In the genomic region with DNA sequence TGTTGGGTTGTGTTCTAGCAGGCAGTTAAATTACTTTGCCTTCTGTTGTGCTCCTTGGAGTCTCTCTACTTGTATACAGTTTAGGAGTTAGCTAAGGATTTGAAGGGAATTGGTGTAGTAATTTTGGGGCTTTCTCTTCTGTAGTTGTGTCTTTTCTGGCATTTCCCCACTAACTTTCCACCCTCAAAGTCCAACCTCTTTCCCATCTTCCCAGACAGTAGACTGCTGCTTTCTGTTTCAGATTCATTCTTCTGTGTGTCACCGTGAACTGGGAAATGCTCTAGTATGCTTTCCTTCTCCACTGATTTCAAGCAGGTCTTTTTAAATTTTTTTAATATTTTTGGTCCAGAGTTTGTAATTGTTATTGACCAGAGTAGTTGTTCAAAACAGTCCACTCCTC, we compare ENCODE assay signal across 20 cellular contexts. TPM values are rescaled to one million over a fixed set of nuclear protein-coding genes. Genes with fewer than 3 reads are reported as not detected.
"Had no signal": no experiment of that assay in that cellular context is flagged by ENCODE, and none has a peak within 500 bp of the region (broad histone marks: within the 10 kb centered on the region; RNA-seq: fewer than 3 reads in every experiment).

No MANE protein-coding gene starts in this region.

- ATAC-seq: activated T-cell treated with anti-CD3 and anti-CD28 coated beads, Interleukin-2, amount 50 U/mL, for 72 hours; body of pancreas; mucosa of descending colon; natural killer cell; stimulated activated naive CD8-positive, alpha-beta T cell treated with anti-CD3 and anti-CD28 coated beads, Interleukin-15, amount 100 ng/mL, for 72 hours had no signal

- H3K4me3 ChIP-seq: body of pancreas, hepatocyte, mucosa of descending colon, right atrium auricular region, tibial nerve had no signal

- H3K27me3 ChIP-seq: body of pancreas, hepatocyte, right atrium auricular region, tibial nerve had no signal

- H2AFZ ChIP-seq: hepatocyte had no signal

- H3K9me3 ChIP-seq: body of pancreas, mucosa of descending colon, right atrium auricular region, tibial nerve had no signal

- H3K27ac ChIP-seq: body of pancreas, hepatocyte had no signal

- H3K36me3 ChIP-seq: right atrium auricular region, tibial nerve had no signal

- H3K4me2 ChIP-seq: hepatocyte had no signal

- DNase-seq: activated B cell treated with CpG ODN at 0.5 μM for 24 hours; activated CD4-positive, alpha-beta T cell treated with anti-CD3 and anti-CD28 coated beads, Interleukin-2, amount 10 ng/mL, durations not matched to agents 7 days and 5 days; activated CD8-positive, alpha-beta memory T cell treated with anti-CD3 and anti-CD28 coated beads, Interleukin-2, amount 50 U/mL, for 48 hours; activated gamma-delta T cell; activated T-cell treated with anti-CD3 and anti-CD28 coated beads, Interleukin-2, amount 50 U/mL, for 72 hours; amniotic stem cell; body of pancreas; central memory CD4-positive, alpha-beta T cell; cortex of kidney; effector CD8-positive, alpha-beta T cell; islet precursor cell; mucosa of descending colon; natural killer cell; posterior cingulate gyrus; stimulated activated naive CD8-positive, alpha-beta T cell treated with anti-CD3 and anti-CD28 coated beads, Interleukin-15, amount 100 ng/mL, for 72 hours; SW 1271 had no signal

RNA-seq across cellular contexts. Expression of a gene that starts 4.5 kb away (rescaled TPM):
- total RNA-seq: activated B cell treated with CpG ODN at 0.5 μM for 24 hours; activated CD4-positive, alpha-beta T cell treated with anti-CD3 and anti-CD28 coated beads, Interleukin-2, amount 10 ng/mL, durations not matched to agents 7 days and 5 days; activated T-cell treated with anti-CD3 and anti-CD28 coated beads, Interleukin-2, amount 50 U/mL, for 72 hours; natural killer cell; T-helper 2 cell treated with Interferon-gamma antibody and Interleukin-4, amounts not matched to agents 100 ng/mL and 5 ng/mL, for 36 hours had no signal
